8 cellular contexts compared by ENCODE assay signal in genomic region chr3:51941798-51942602, GRCh38. TPM values are rescaled to one million over a fixed set of nuclear protein-coding genes. Genes with fewer than 3 reads are reported as not detected.
DNase-seq lines count a peak whose midpoint lies in the region; ATAC-seq and TF ChIP-seq lines count a peak whose summit lies in the region.

PARP3 (plus strand) TSS chr3:51942363; CDS start chr3:51943356, 993 bp downstream.
RRP9 (minus strand) TSS chr3:51941904; CDS start chr3:51941867, 37 bp downstream.

- DNase-seq in NCI-H1092 treated with DMSO at 0.1 percent for 48 hours (lab: John Stamatoyannopoulos, UW) (peak; percentile 98), SKM-1 treated with dmso at 0.1 percent for 144 hours (lab: John Stamatoyannopoulos, UW; ENCODE audit: unreplicated experiment) (peak; percentile 100), glutamatergic neuron (peak; percentile 100), osteocyte (ENCODE audit: extremely low spot score, unreplicated experiment) (peak; percentile 100), thyroid gland (peak; percentile 100)
- peak; percentile 100 for DNase-seq in activated naive CD8-positive, alpha-beta T cell treated with anti-CD3 and anti-CD28 coated beads for 36 hours

- H3K27ac ChIP-seq in thyroid gland: peak within 1 kb of the TSS; percentile 81 to 96 (median 90)

- H3K36me3 Mint-ChIP-seq in activated naive CD8-positive, alpha-beta T cell treated with anti-CD3 and anti-CD28 coated beads for 36 hours: peaks cover 27% of the 10 kb centered on the region
- no peaks in the 10 kb centered on the region for H3K36me3 Mint-ChIP-seq in glutamatergic neuron (ENCODE audit: unreplicated experiment)
- H3K36me3 Mint-ChIP-seq in osteocyte (ENCODE audit: unreplicated experiment): peaks cover 12% of the 10 kb centered on the region

- peak; percentile 94 for ATAC-seq in HG02610 (IDR thresholded peaks at IDR 0.05; ENCODE audit: unreplicated experiment)

- 1% methylated on average over 24 to 39 of the region's 67 CpGs for whole genome bisulfite sequencing in thyroid gland, 2 donors

- TF ChIP-seq POLR2A in GM10847 (IDR thresholded peaks at IDR 0.05; ENCODE audit: extremely low read depth, insufficient read length): peak; percentile 72
- peak; percentile 61 to 84 for TF ChIP-seq POLR2A in thyroid gland (IDR thresholded peaks at IDR 0.05)

- H3K4me1 Mint-ChIP-seq in activated naive CD8-positive, alpha-beta T cell treated with anti-CD3 and anti-CD28 coated beads for 36 hours: peaks cover 27% of the 10 kb centered on the region
- H3K4me1 Mint-ChIP-seq in glutamatergic neuron (ENCODE audit: low read depth, unreplicated experiment) (peaks cover 6% of the 10 kb centered on the region), osteocyte (ENCODE audit: unreplicated experiment) (peaks cover 26% of the 10 kb centered on the region)

- no peaks in the 10 kb centered on the region for H3K27me3 Mint-ChIP-seq in activated naive CD8-positive, alpha-beta T cell treated with anti-CD3 and anti-CD28 coated beads for 36 hours
- peaks cover 14% of the 10 kb centered on the region for H3K27me3 Mint-ChIP-seq in glutamatergic neuron (ENCODE audit: unreplicated experiment)
- H3K27me3 Mint-ChIP-seq in osteocyte (ENCODE audit: unreplicated experiment): no peaks in the 10 kb centered on the region

- no peaks in the 10 kb centered on the region for H3K27me3 ChIP-seq in thyroid gland

- H3K9me3 Mint-ChIP-seq in activated naive CD8-positive, alpha-beta T cell treated with anti-CD3 and anti-CD28 coated beads for 36 hours: no peaks in the 10 kb centered on the region
- H3K9me3 Mint-ChIP-seq in glutamatergic neuron (ENCODE audit: unreplicated experiment): peaks cover 7% of the 10 kb centered on the region
- H3K9me3 Mint-ChIP-seq in osteocyte (ENCODE audit: unreplicated experiment): no peaks in the 10 kb centered on the region

- peaks cover 9% of the 10 kb centered on the region in 2 donors for H3K36me3 ChIP-seq in thyroid gland

- H3K27ac Mint-ChIP-seq in activated naive CD8-positive, alpha-beta T cell treated with anti-CD3 and anti-CD28 coated beads for 36 hours: peak within 1 kb of the TSS; percentile 87
- H3K27ac Mint-ChIP-seq in glutamatergic neuron (ENCODE audit: unreplicated experiment): peak within 1 kb of the TSS; percentile 53
- peak within 1 kb of the TSS; percentile 89 for H3K27ac Mint-ChIP-seq in osteocyte (ENCODE audit: unreplicated experiment)

- H3K4me3 Mint-ChIP-seq in activated naive CD8-positive, alpha-beta T cell treated with anti-CD3 and anti-CD28 coated beads for 36 hours: peak within 1 kb of the TSS; percentile 85
- H3K4me3 Mint-ChIP-seq in glutamatergic neuron (ENCODE audit: unreplicated experiment): peak within 1 kb of the TSS; percentile 89
- H3K4me3 Mint-ChIP-seq in osteocyte (ENCODE audit: unreplicated experiment): peak within 1 kb of the TSS; percentile 84

- intact Hi-C loops in thyroid gland (cut with DNase I): loop anchor here (5.0 kb wide), 2 partner anchors 35 to 115 kb away; partner anchors contain the start of genes ABHD14A and DUSP7

- H3K4me1 ChIP-seq in thyroid gland: peaks cover 23 to 24% of the 10 kb centered on the region in 2 donors

- no peaks in the 10 kb centered on the region for H3K9me3 ChIP-seq in thyroid gland

- TF ChIP-seq CTCF in glutamatergic neuron (IDR thresholded peaks at IDR 0.05; ENCODE audit: partially characterized antibody, unreplicated experiment) (peak; percentile 100), osteocyte (IDR thresholded peaks at IDR 0.05) (peak; percentile 100), thyroid gland (IDR thresholded peaks at IDR 0.05) (peak; percentile 97 to 100 (median 100))

- H3K4me3 ChIP-seq in thyroid gland (replicated peaks in 1 of 3): peak within 1 kb of the TSS; percentile 32 to 51 (median 39)

RNA-seq across cellular contexts. Expression of gene PARP3, which starts in this region (rescaled TPM):
- 10 to 100 TPM; 13.9 to 15.6 TPM for total RNA-seq in activated naive CD8-positive, alpha-beta T cell treated with anti-CD3 and anti-CD28 coated beads for 36 hours
- total RNA-seq in glutamatergic neuron (ENCODE audit: unreplicated experiment) (3.8 TPM), osteocyte (12.4 and 13.4 TPM in 2 replicates), thyroid gland (10 to 100 TPM; 32.1 to 50.8 (median 47.1) TPM)

RNA-seq across cellular contexts. Expression of gene RRP9, which starts in this region (rescaled TPM):
- total RNA-seq in activated naive CD8-positive, alpha-beta T cell treated with anti-CD3 and anti-CD28 coated beads for 36 hours: 10 to 100 TPM; 74.0 to 83.0 TPM
- total RNA-seq in glutamatergic neuron (ENCODE audit: unreplicated experiment): 15.6 TPM
- total RNA-seq in osteocyte: 20.7 and 22.8 TPM in 2 replicates
- total RNA-seq in thyroid gland: 10 to 100 TPM in 3 of 4 donors, 1 to 10 TPM in 1; 7.3 to 14.4 (median 11.9) TPM

Comparison
In these comparisons a context has a peak if more than half of its experiments do, and no peak if none do; other contexts are left out.
1. Peak in every context shown above with its lines: DNase-seq, ATAC-seq, H3K4me3 ChIP-seq and H3K27ac ChIP-seq.